13 cellular contexts compared by ENCODE assay signal in genomic region chr15:85584791-85585360, GRCh38.
DNase-seq lines count a peak whose midpoint lies in the region; ATAC-seq and TF ChIP-seq lines count a peak whose summit lies in the region.
"Had no signal": no experiment of that assay in that cellular context is flagged by ENCODE, and none has a peak within 500 bp of the region (broad histone marks: within the 10 kb centered on the region; RNA-seq: fewer than 3 reads in every experiment).

No MANE protein-coding gene starts in this region.

- peaks cover 18% of the 10 kb centered on the region for H4K20me1 ChIP-seq in OCI-LY3 (ENCODE audit: insufficient read depth, low read length)

- peak overlapping the region; percentile 20 for H3K27ac Mint-ChIP-seq in activated CD4-positive, alpha-beta T cell treated with anti-CD3 and anti-CD28 coated beads for 36 hours
- peak overlapping the region; percentile 98 for H3K27ac Mint-ChIP-seq in stimulated activated memory B cell treated with anti-CD40 and anti-IgM and Interleukin-4, amounts not matched to agents 10 μg/mL and 1 μg/mL and 100 μg/mL, for 72 hours

- H3K27ac ChIP-seq in OCI-LY3 (ENCODE audit: low read length), result peak overlapping the region; percentile 92
- H3K27ac ChIP-seq in esophagus squamous epithelium, result peak overlapping the region in 2 of 4 donors; percentile 89 to 92
- H3K27ac ChIP-seq: 22Rv1 had no signal

- TF ChIP-seq POLR2A in esophagus squamous epithelium (IDR thresholded peaks at IDR 0.05), result no peak

- H3K79me2 ChIP-seq in OCI-LY3 (ENCODE audit: low read length), result peaks cover 81% of the 10 kb centered on the region

- H3K4me2 ChIP-seq in OCI-LY3 (ENCODE audit: low read length), result peak overlapping the region; percentile 83

- CTCF ChIA-PET in activated CD4-positive, alpha-beta T cell treated with anti-CD3 and anti-CD28 coated beads for 36 hours (lab: Charles Lee), result interaction anchor here (0.6 to 1.8 kb wide), 6 partner anchors 27 to 289 kb away, joined by 3 to 7 read pairs (median 4); no protein-coding TSS in a partner anchor

- peaks cover 21% of the 10 kb centered on the region for H3K36me3 ChIP-seq in OCI-LY3 (replicated peaks; ENCODE audit: low read depth, low read length)
- peaks cover 0 to 42% (median 7%) of the 10 kb centered on the region in 3 donors for H3K36me3 ChIP-seq in esophagus squamous epithelium
- H3K36me3 ChIP-seq: breast epithelium had no signal

- no peaks in the 10 kb centered on the region for H3K9me3 ChIP-seq in OCI-LY3 (ENCODE audit: insufficient read depth, low read length)
- no peaks in the 10 kb centered on the region for H3K9me3 ChIP-seq in esophagus squamous epithelium
- H3K9me3 ChIP-seq: breast epithelium, HAP-1 had no signal

- no peaks in the 10 kb centered on the region for H3K9me3 Mint-ChIP-seq in activated CD4-positive, alpha-beta T cell treated with anti-CD3 and anti-CD28 coated beads for 36 hours (ENCODE audit: low read depth)
- no peaks in the 10 kb centered on the region for H3K9me3 Mint-ChIP-seq in stimulated activated memory B cell treated with anti-CD40 and anti-IgM and Interleukin-4, amounts not matched to agents 10 μg/mL and 1 μg/mL and 100 μg/mL, for 72 hours

- H3K4me3 ChIP-seq in OCI-LY3 (ENCODE audit: low read length) (peak overlapping the region; percentile 81), esophagus squamous epithelium (peak overlapping the region in 3 of 4 donors; percentile 32 to 61 (median 39))
- H3K4me3 ChIP-seq: HAP-1 had no signal

- POLR2A ChIA-PET in activated CD4-positive, alpha-beta T cell treated with anti-CD3 and anti-CD28 coated beads for 36 hours (lab: Charles Lee), result interaction anchor here (0.7 to 1.7 kb wide), 3 partner anchors 62 to 177 kb away, joined by 3 to 4 read pairs (median 3); no protein-coding TSS in a partner anchor

- peaks cover 87% of the 10 kb centered on the region for H3K4me1 Mint-ChIP-seq in activated CD4-positive, alpha-beta T cell treated with anti-CD3 and anti-CD28 coated beads for 36 hours
- peaks cover 65% of the 10 kb centered on the region for H3K4me1 Mint-ChIP-seq in stimulated activated memory B cell treated with anti-CD40 and anti-IgM and Interleukin-4, amounts not matched to agents 10 μg/mL and 1 μg/mL and 100 μg/mL, for 72 hours

- ATAC-seq in activated CD4-positive, alpha-beta T cell treated with anti-CD3 and anti-CD28 coated beads for 36 hours, result no peak
- no peak for ATAC-seq in stimulated activated memory B cell treated with anti-CD40 and anti-IgM and Interleukin-4, amounts not matched to agents 10 μg/mL and 1 μg/mL and 100 μg/mL, for 72 hours

- H3K27me3 ChIP-seq in OCI-LY3 (ENCODE audit: low read depth, low read length), result no peaks in the 10 kb centered on the region
- no peaks in the 10 kb centered on the region for H3K27me3 ChIP-seq in esophagus squamous epithelium
- H3K27me3 ChIP-seq: breast epithelium, foreskin keratinocyte had no signal

- 50 to 53% methylated on average over 5 of the region's 5 CpGs for WGBS in esophagus squamous epithelium, 2 donors

- no peak for TF ChIP-seq CTCF in OCI-LY3 (IDR thresholded peaks at IDR 0.05; ENCODE audit: low read depth, low read length)
- TF ChIP-seq CTCF in esophagus squamous epithelium (IDR thresholded peaks at IDR 0.05), result no peak

- no peaks in the 10 kb centered on the region for H3K27me3 Mint-ChIP-seq in activated CD4-positive, alpha-beta T cell treated with anti-CD3 and anti-CD28 coated beads for 36 hours
- no peaks in the 10 kb centered on the region for H3K27me3 Mint-ChIP-seq in stimulated activated memory B cell treated with anti-CD40 and anti-IgM and Interleukin-4, amounts not matched to agents 10 μg/mL and 1 μg/mL and 100 μg/mL, for 72 hours

- H2AFZ ChIP-seq in OCI-LY3 (ENCODE audit: low read depth, low read length), result no peak overlapping the region

- H3K9ac ChIP-seq in OCI-LY3 (ENCODE audit: low read length), result peak overlapping the region; percentile 76

- DNase-seq in activated CD4-positive, alpha-beta T cell treated with anti-CD3 and anti-CD28 coated beads for 36 hours, result no peak
- no peak for DNase-seq in activated CD4-positive, alpha-beta T cell treated with anti-CD3 and anti-CD28 coated beads, Interleukin-2, amount 50 U/mL, for 1 hour
- DNase-seq in esophagus squamous epithelium (lab: John Stamatoyannopoulos, UW), result no peak
- DNase-seq in dermis blood vessel endothelial cell, result no peak
- DNase-seq in SIG-M5 (lab: John Stamatoyannopoulos, UW), result no peak
- no peak for DNase-seq in AG20443 (ENCODE audit: low spot score)
- DNase-seq: mesendoderm had no signal

- intact Hi-C loops in activated CD4-positive, alpha-beta T cell treated with anti-CD3 and anti-CD28 coated beads for 36 hours (cut with DNase I, micrococcal nuclease), result loop anchor here (1.0 to 10.0 kb wide), 9 partner anchors 62 to 603 kb away; partner anchors contain the start of gene PDE8A (in 1 of the 2)
- intact Hi-C loops in esophagus squamous epithelium (cut with DNase I), result no loop called here

- peaks cover 69% of the 10 kb centered on the region for H3K36me3 Mint-ChIP-seq in activated CD4-positive, alpha-beta T cell treated with anti-CD3 and anti-CD28 coated beads for 36 hours (ENCODE audit: low read depth)
- H3K36me3 Mint-ChIP-seq in stimulated activated memory B cell treated with anti-CD40 and anti-IgM and Interleukin-4, amounts not matched to agents 10 μg/mL and 1 μg/mL and 100 μg/mL, for 72 hours, result peaks cover 58% of the 10 kb centered on the region

- H3K4me1 ChIP-seq in OCI-LY3 (ENCODE audit: low read length) (peaks cover 67% of the 10 kb centered on the region), esophagus squamous epithelium (peaks cover 30 to 100% (median 63%) of the 10 kb centered on the region in 3 donors)

- peak overlapping the region; percentile 30 for H3K4me3 Mint-ChIP-seq in activated CD4-positive, alpha-beta T cell treated with anti-CD3 and anti-CD28 coated beads for 36 hours
- peak overlapping the region; percentile 57 for H3K4me3 Mint-ChIP-seq in stimulated activated memory B cell treated with anti-CD40 and anti-IgM and Interleukin-4, amounts not matched to agents 10 μg/mL and 1 μg/mL and 100 μg/mL, for 72 hours
